ENCODE assay signal across 21 cellular contexts in the genomic region with DNA sequence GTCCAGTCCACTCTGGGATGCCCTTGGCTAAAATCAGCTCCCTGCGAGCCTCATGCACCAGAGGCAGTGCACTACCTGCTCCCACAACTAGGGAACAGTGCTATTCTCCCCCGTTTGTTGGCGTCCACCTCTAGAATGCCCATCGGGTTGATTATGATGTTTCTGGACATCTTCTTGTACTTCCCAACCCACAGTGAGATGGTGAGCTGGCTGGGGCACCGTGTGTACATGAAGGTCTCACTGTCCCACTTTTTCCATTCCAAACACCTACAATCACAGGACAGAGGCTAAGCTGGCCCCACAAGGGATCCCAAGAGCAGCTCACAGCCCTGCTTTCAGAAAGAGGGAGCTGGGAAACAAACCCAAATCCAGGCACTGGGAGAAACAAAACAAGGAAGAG.
"Had no signal": no experiment of that assay in that cellular context is flagged by ENCODE, and none has a peak within 500 bp of the region (broad histone marks: within the 10 kb centered on the region; RNA-seq: fewer than 3 reads in every experiment).

No MANE protein-coding gene starts in this region.

- H3K9ac ChIP-seq: parathyroid adenoma had no signal

- H3K27ac ChIP-seq: esophagus squamous epithelium, heart right ventricle, left lung, neutrophil, parathyroid adenoma, prostate gland, right atrium auricular region, sigmoid colon, thoracic aorta, tibial nerve, upper lobe of left lung had no signal

- H3K27me3 ChIP-seq: right atrium auricular region, upper lobe of left lung had no signal

- H3K9me3 ChIP-seq: esophagus squamous epithelium, heart right ventricle, left lung, neutrophil, prostate gland, right atrium auricular region, sigmoid colon, thoracic aorta, tibial nerve, upper lobe of left lung had no signal

- H3K27ac Mint-ChIP-seq: dendritic cell treated with granulocyte-macrophage colony-stimulating factor and Interleukin-4, amounts not matched to agents 40 ng/mL and 50 ng/mL, for 4 days; natural killer cell; stimulated activated naive B cell treated with anti-CD40 and anti-IgM and Interleukin-4, amounts not matched to agents 10 μg/mL and 1 μg/mL and 100 μg/mL, for 72 hours; stimulated activated naive CD8-positive, alpha-beta T cell treated with anti-CD3 and anti-CD28 coated beads, Interleukin-15, Interleukin-2, amounts not matched to agents 100 ng/mL and 50 ng/mL, for 24 hours had no signal

- ATAC-seq: heart right ventricle; left cardiac atrium; left lung; natural killer cell; stimulated activated naive B cell treated with anti-CD40 and anti-IgM and Interleukin-4, amounts not matched to agents 10 μg/mL and 1 μg/mL and 100 μg/mL, for 72 hours had no signal

- H3K9me3 Mint-ChIP-seq: dendritic cell treated with granulocyte-macrophage colony-stimulating factor and Interleukin-4, amounts not matched to agents 40 ng/mL and 50 ng/mL, for 4 days; natural killer cell; stimulated activated naive B cell treated with anti-CD40 and anti-IgM and Interleukin-4, amounts not matched to agents 10 μg/mL and 1 μg/mL and 100 μg/mL, for 72 hours; stimulated activated naive CD8-positive, alpha-beta T cell treated with anti-CD3 and anti-CD28 coated beads, Interleukin-15, Interleukin-2, amounts not matched to agents 100 ng/mL and 50 ng/mL, for 24 hours had no signal

- H3K4me3 ChIP-seq: esophagus squamous epithelium, heart right ventricle, left lung, prostate gland, right atrium auricular region, sigmoid colon, thoracic aorta, tibial nerve, upper lobe of left lung had no signal

- DNase-seq: effector CD8-positive, alpha-beta T cell; erythroblast; esophagus squamous epithelium; foreskin melanocyte; glutamatergic neuron; heart right ventricle; hippocampal formation; left cardiac atrium; left lung; natural killer cell; sigmoid colon; stimulated activated naive B cell treated with anti-CD40 and anti-IgM and Interleukin-4, amounts not matched to agents 10 μg/mL and 1 μg/mL and 100 μg/mL, for 72 hours; upper lobe of left lung had no signal

- H3K4me1 ChIP-seq: parathyroid adenoma, prostate gland had no signal

- H3K36me3 Mint-ChIP-seq: natural killer cell had no signal

- H3K36me3 ChIP-seq: esophagus squamous epithelium, heart right ventricle, left lung, neutrophil, prostate gland, right atrium auricular region, sigmoid colon, thoracic aorta, tibial nerve, upper lobe of left lung had no signal

- H3K4me3 Mint-ChIP-seq: dendritic cell treated with granulocyte-macrophage colony-stimulating factor and Interleukin-4, amounts not matched to agents 40 ng/mL and 50 ng/mL, for 4 days; natural killer cell; stimulated activated naive B cell treated with anti-CD40 and anti-IgM and Interleukin-4, amounts not matched to agents 10 μg/mL and 1 μg/mL and 100 μg/mL, for 72 hours; stimulated activated naive CD8-positive, alpha-beta T cell treated with anti-CD3 and anti-CD28 coated beads, Interleukin-15, Interleukin-2, amounts not matched to agents 100 ng/mL and 50 ng/mL, for 24 hours had no signal
